In the genomic region with DNA sequence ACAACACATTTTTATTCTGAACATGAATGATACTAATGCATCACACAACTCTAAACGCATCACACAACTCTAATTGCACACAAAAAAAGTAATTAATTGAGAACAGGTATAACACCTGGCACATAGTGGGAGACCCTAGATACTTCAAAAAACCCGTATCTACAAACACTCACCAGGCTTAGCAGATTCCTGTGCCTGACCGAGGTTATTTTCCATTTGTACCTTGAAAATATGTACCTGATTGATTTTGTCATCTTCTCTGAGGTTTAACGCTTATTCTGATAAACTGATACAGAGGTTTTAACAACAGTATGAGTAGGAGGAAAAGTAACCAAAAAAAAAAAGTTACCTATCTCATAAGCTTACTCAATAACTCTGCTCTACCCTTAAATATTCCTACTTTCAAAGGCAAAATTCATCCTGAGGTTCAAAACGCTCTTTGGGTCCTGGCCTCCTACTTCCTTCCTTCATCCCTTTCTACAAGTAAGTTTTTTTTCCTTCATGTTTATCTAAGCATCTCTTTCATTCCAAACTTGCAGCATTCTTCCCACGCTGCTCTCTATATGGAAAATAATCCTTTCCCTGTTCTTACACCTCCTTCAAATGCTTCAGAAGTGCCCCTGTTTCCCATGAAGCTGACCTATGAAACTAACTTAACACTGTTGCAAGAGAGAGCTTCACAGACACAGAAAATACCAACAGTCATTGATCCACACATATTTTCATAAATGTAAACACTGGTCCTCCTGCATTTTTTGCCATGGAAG, we compare ENCODE assay signal across 16 cellular contexts.
DNase-seq lines count a peak whose midpoint lies in the region; ATAC-seq and TF ChIP-seq lines count a peak whose summit lies in the region.
"Had no signal": no experiment of that assay in that cellular context is flagged by ENCODE, and none has a peak within 500 bp of the region (broad histone marks: within the 10 kb centered on the region; RNA-seq: fewer than 3 reads in every experiment).

No MANE protein-coding gene starts in this region.

- H3K27me3 ChIP-seq in SK-N-SH (ENCODE audit: insufficient read depth) = no peaks in the 10 kb centered on the region
- no peaks in the 10 kb centered on the region for H3K27me3 ChIP-seq in PC-3 (ENCODE audit: low read length)
- no peaks in the 10 kb centered on the region for H3K27me3 ChIP-seq in spleen (replicated peaks in 1 of 7)
- H3K27me3 ChIP-seq in gastrocnemius medialis = no peaks in the 10 kb centered on the region

- DNase-seq in SK-N-SH = no peak
- DNase-seq in PC-3 = no peak
- no peak for DNase-seq in chondrocyte (ENCODE audit: low spot score)
- DNase-seq in spleen = no peak
- DNase-seq in stimulated activated CD4-positive, alpha-beta T cell treated with anti-CD3 and anti-CD28 coated beads, Interleukin-15, amount 100 ng/mL, for 24 hours = no peak
- no peak for DNase-seq in gastrocnemius medialis
- DNase-seq: DMS 273 treated with DMSO at 0.1 percent for 48 hours; erythroblast; NCI-H1930; NK-92 treated with Interleukin-12 subunit alpha and Interleukin-12 subunit beta, amount 100 ng/mL, for 24 hours; stimulated activated CD4-positive, alpha-beta T cell treated with anti-CD3 and anti-CD28 coated beads, Interleukin-4, amount 100 ng/mL, for 24 hours had no signal

- no TSS peak for BruUV-seq in PC-3 (replicated peaks; lab: Mats Ljungman, UMichigan)

- H4K20me1 ChIP-seq in SK-N-SH (ENCODE audit: insufficient read depth) (peaks cover 97% of the 10 kb centered on the region), PC-3 (ENCODE audit: low read length) (peaks cover 50% of the 10 kb centered on the region)

- no peaks in the 10 kb centered on the region for H3K27me3 Mint-ChIP-seq in chondrocyte (ENCODE audit: low read depth)

- no peak for TF ChIP-seq RAD21 in SK-N-SH (IDR thresholded peaks at IDR 0.05; ENCODE audit: low read length)

- H3K9ac ChIP-seq in SK-N-SH = no peak overlapping the region
- no peak overlapping the region for H3K9ac ChIP-seq in PC-3 (ENCODE audit: low read length)

- in situ Hi-C loops in gastrocnemius medialis (cut with MboI; ENCODE audit: low sequenced_read_pairs in 4 of 4) = loop anchor here in 1 of 4 donors (10.0 kb wide), 1 partner anchor 61 kb away; no protein-coding TSS in a partner anchor

- peaks cover 33 to 36% of the 10 kb centered on the region in 2 experiments for H3K4me1 ChIP-seq in SK-N-SH (ENCODE audit: control insufficient read depth in 1 of 2, insufficient read depth in 2 of 2, low read depth in 1 of 2, low read length in 1 of 2)
- H3K4me1 ChIP-seq in PC-3 (ENCODE audit: insufficient read depth, low read length) = peaks cover 74% of the 10 kb centered on the region
- peaks cover 76 to 100% (median 94%) of the 10 kb centered on the region in 6 donors for H3K4me1 ChIP-seq in spleen
- peaks cover 30 to 45% of the 10 kb centered on the region in 2 donors for H3K4me1 ChIP-seq in gastrocnemius medialis

- TF ChIP-seq POLR2A in spleen (IDR thresholded peaks at IDR 0.05) (no peak), gastrocnemius medialis (IDR thresholded peaks at IDR 0.05) (no peak)

- no peak for TF ChIP-seq EP300 in SK-N-SH (IDR thresholded peaks at IDR 0.05; ENCODE audit: borderline replicate concordance in 1 of 2, low read depth in 1 of 2, low read length in 1 of 2)

- peak overlapping the region; percentile 85 for H3K27ac Mint-ChIP-seq in chondrocyte (ENCODE audit: unreplicated experiment)

- H3K36me3 Mint-ChIP-seq in chondrocyte (ENCODE audit: low read depth) = peaks cover 10% of the 10 kb centered on the region
- H3K36me3 Mint-ChIP-seq: mesothelial cell of epicardium had no signal

- peaks cover 95% of the 10 kb centered on the region for H3K4me1 Mint-ChIP-seq in chondrocyte (ENCODE audit: low read depth)

- H3K79me2 ChIP-seq in SK-N-SH (ENCODE audit: insufficient read depth) (peaks cover 100% of the 10 kb centered on the region), PC-3 (ENCODE audit: low read length) (peaks cover 100% of the 10 kb centered on the region)

- peak overlapping the region; percentile 15 for H3K4me3 Mint-ChIP-seq in chondrocyte (ENCODE audit: unreplicated experiment)
- H3K4me3 Mint-ChIP-seq: mesothelial cell of epicardium had no signal

- ATAC-seq in SK-N-SH treated with all-trans-retinoic acid at 6 μM for 48 hours (no peak), PC-3 (no peak), gastrocnemius medialis (no peak), GM18498 (IDR thresholded peaks at IDR 0.05; ENCODE audit: unreplicated experiment) (no peak)

- H3K36me3 ChIP-seq in SK-N-SH (replicated peaks in 1 of 2; ENCODE audit: control insufficient read depth in 1 of 2, insufficient read depth in 2 of 2, low read length in 1 of 2) (peaks cover 18 to 19% of the 10 kb centered on the region in 2 experiments), PC-3 (ENCODE audit: low read depth, low read length) (peaks cover 18% of the 10 kb centered on the region), spleen (peaks cover 0 to 86% (median 16%) of the 10 kb centered on the region in 6 donors), gastrocnemius medialis (no peaks in the 10 kb centered on the region)
- H3K36me3 ChIP-seq: cardiac muscle cell had no signal

- TF ChIP-seq CTCF in SK-N-SH (IDR thresholded peaks at IDR 0.05) (no peak), PC-3 (conservative IDR thresholded peaks at IDR 0.05; ENCODE audit: low read depth, low read length) (no peak), chondrocyte (IDR thresholded peaks at IDR 0.05) (no peak), spleen (IDR thresholded peaks at IDR 0.05 in 8 of 11, conservative IDR thresholded peaks at IDR 0.05 in 3 of 11) (no peak), gastrocnemius medialis (IDR thresholded peaks at IDR 0.05 in 4 of 5, conservative IDR thresholded peaks at IDR 0.05 in 1 of 5) (no peak)

- 94% methylated on average over 6 of the region's 6 CpGs for WGBS in SK-N-SH (ENCODE audit: low lambda C conversion rate)
- 53 to 63% (median 56%) methylated on average over 6 of the region's 6 CpGs for WGBS in spleen, 5 donors

- H3K27ac ChIP-seq in SK-N-SH (ENCODE audit: low read depth in 2 of 2, low read length in 1 of 2) (peak overlapping the region in 1 of 2 experiments; percentile 1; a peak in 1 of 4 replicates), PC-3 (ENCODE audit: low read length) (no peak overlapping the region), spleen (peak overlapping the region in 7 of 8 donors; percentile 95 to 99 (median 99)), gastrocnemius medialis (peak overlapping the region in 2 of 4 donors; percentile 29 to 89)
- H3K27ac ChIP-seq: 22Rv1, cardiac muscle cell had no signal

- intact Hi-C loops in PC-3 (cut with micrococcal nuclease) (no loop called here), spleen (cut with DNase I; ENCODE audit: low total_unique reads) (loop anchor here (10.0 kb wide), 1 partner anchor 111 kb away; no protein-coding TSS in a partner anchor), gastrocnemius medialis (cut with DNase I; ENCODE audit: low total_unique reads) (no loop called here)

- H3K9me3 Mint-ChIP-seq in chondrocyte (ENCODE audit: low read depth) = no peaks in the 10 kb centered on the region
- H3K9me3 Mint-ChIP-seq: mesothelial cell of epicardium had no signal

- CTCF ChIA-PET in SK-N-SH (lab: Yijun Ruan, JAX) (interaction anchor here (2.4 kb wide), 1 partner anchor 118 kb away, joined by 6 read pairs; no protein-coding TSS in a partner anchor), PC-3 (lab: Charles Lee) (no interaction called here)

- no peaks in the 10 kb centered on the region for H3K9me2 ChIP-seq in SK-N-SH
- H3K9me2 ChIP-seq in PC-3 (replicated peaks; ENCODE audit: low read length) = no peaks in the 10 kb centered on the region

- POLR2A ChIA-PET in SK-N-SH (lab: Yijun Ruan, JAX) (no interaction called here), PC-3 (lab: Charles Lee; ENCODE audit: unreplicated experiment) (no interaction called here)

- H3K9me3 ChIP-seq in SK-N-SH (no peaks in the 10 kb centered on the region), PC-3 (ENCODE audit: low read length) (no peaks in the 10 kb centered on the region), spleen (no peaks in the 10 kb centered on the region), gastrocnemius medialis (no peaks in the 10 kb centered on the region)

- H3F3A ChIP-seq in SK-N-SH (replicated peaks; ENCODE audit: insufficient read depth) (peaks cover 19% of the 10 kb centered on the region), PC-3 (ENCODE audit: low read length, unreplicated experiment) (peaks cover 7% of the 10 kb centered on the region)

- no peak overlapping the region for H2AFZ ChIP-seq in SK-N-SH (ENCODE audit: low read depth)
- H2AFZ ChIP-seq in PC-3 (ENCODE audit: low read length) = no peak overlapping the region

- no peak overlapping the region for H3K4me3 ChIP-seq in SK-N-SH (ENCODE audit: low read depth in 2 of 2, low read length in 1 of 2)
- no peak overlapping the region for H3K4me3 ChIP-seq in PC-3 (ENCODE audit: low read length)
- peak overlapping the region in 6 of 8 donors; percentile 20 to 86 (median 72) for H3K4me3 ChIP-seq in spleen
- no peak overlapping the region for H3K4me3 ChIP-seq in gastrocnemius medialis
- H3K4me3 ChIP-seq: cardiac muscle cell had no signal

- H3K4me2 ChIP-seq in SK-N-SH (peak overlapping the region; percentile 45), PC-3 (ENCODE audit: low read length) (0 out of 2 replicates have a peak overlapping the region, but pooled peaks have one; percentile 1)

TF ChIP-seq in SK-N-SH, 30 proteins besides CTCF, POLR2A, EP300 and RAD21:
- TF ChIP-seq RXRA (IDR thresholded peaks at IDR 0.05; ENCODE audit: borderline replicate concordance, low read depth) (no peak), POLR2AphosphoS5 (IDR thresholded peaks at IDR 0.05; ENCODE audit: low read depth, low read length) (no peak), CHD2 (IDR thresholded peaks at IDR 0.05; ENCODE audit: low read length, partially characterized antibody) (no peak), YY1 (IDR thresholded peaks at IDR 0.05; ENCODE audit: low read depth) (no peak), MXI1 (IDR thresholded peaks at IDR 0.05; ENCODE audit: low read depth, low read length) (no peak), RFX5 (IDR thresholded peaks at IDR 0.05; ENCODE audit: low read length) (no peak)

TF ChIP-seq in SK-N-SH treated with all-trans-retinoic acid at 6 μM for 48 hours, 23 proteins besides CTCF, POLR2A, EP300 and RAD21 (continues in another document):
- TF ChIP-seq ESRRG (CRISPR knock-in tag; IDR thresholded peaks at IDR 0.05) (no peak), GLIS3 (CRISPR knock-in tag; IDR thresholded peaks at IDR 0.05) (no peak), ZNF565 (CRISPR knock-in tag; conservative IDR thresholded peaks at IDR 0.05; ENCODE audit: low read depth) (no peak), TCF4 (CRISPR knock-in tag; IDR thresholded peaks at IDR 0.05; ENCODE audit: borderline replicate concordance) (no peak), ISL1 (CRISPR knock-in tag; IDR thresholded peaks at IDR 0.05) (no peak), SNAI2 (CRISPR knock-in tag; IDR thresholded peaks at IDR 0.05) (no peak), RARB (CRISPR knock-in tag; IDR thresholded peaks at IDR 0.05) (no peak), TOX (CRISPR knock-in tag; IDR thresholded peaks at IDR 0.05; ENCODE audit: borderline replicate concordance) (no peak)

Comparison
In these comparisons a context has a peak if more than half of its experiments do, and no peak if none do; other contexts are left out.
1. H3K4me3 ChIP-seq: peak in spleen (6 of 8); none in SK-N-SH (0 of 2), PC-3 (single experiment) and gastrocnemius medialis (0 of 4).